ENCODE assay signal across 8 cellular contexts in the genomic region with DNA sequence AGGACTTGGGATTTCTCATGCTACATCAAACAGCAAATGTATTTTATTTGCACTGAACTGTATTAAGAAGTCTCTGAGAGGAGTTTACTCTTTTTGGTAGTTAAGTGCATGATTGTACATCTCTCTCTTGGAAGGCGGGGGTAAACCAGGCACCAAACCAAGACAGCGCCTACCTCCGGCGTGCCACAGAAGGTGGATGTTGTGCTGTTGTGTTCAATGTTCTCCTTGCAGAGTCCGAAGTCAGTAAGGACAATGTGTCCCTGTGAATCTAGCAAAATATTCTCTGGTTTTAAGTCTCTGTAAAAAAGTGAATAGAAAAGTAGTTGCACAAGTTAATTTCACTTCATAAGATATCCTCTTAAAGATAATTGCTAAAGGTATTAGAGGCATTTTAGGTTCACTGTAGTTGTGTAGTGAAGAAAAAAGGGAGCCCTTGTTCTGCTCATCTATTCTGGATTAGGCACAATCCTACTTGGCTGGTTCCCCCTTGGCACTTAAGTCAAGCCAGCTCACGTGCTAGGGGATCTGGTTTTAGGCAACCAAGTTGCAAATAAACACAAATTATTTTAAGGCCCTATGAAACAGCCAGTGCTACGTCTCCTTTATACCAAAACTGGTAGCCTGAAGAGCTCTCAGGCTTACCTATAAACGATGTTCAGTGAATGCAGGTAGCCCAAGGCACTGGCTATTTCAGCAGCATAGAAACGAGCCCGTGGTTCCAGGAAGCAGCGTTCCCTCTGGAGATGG.
A peak's percentile ranks its signal among the peaks of the same experiment; 100 is the strongest.
DNase-seq lines count a peak whose midpoint lies in the region; ATAC-seq and TF ChIP-seq lines count a peak whose summit lies in the region.

No MANE protein-coding gene starts in this region.

- H3K4me3 ChIP-seq in Caco-2 (ENCODE audit: low read depth, low read length) (no peak overlapping the region), gastrocnemius medialis (peak overlapping the region; percentile 71 to 94 (median 86)), mesendoderm (ENCODE audit: low read length) (no peak overlapping the region)

- H3K27ac Mint-ChIP-seq in Caco-2 (ENCODE audit: unreplicated experiment) (no peak overlapping the region), glutamatergic neuron (ENCODE audit: unreplicated experiment) (no peak overlapping the region)
- no peak overlapping the region for H3K27ac Mint-ChIP-seq in activated CD8-positive, alpha-beta T cell treated with anti-CD3 and anti-CD28 coated beads, Interleukin-2, amount 10 ng/mL, durations not matched to agents 7 days and 5 days

- TF ChIP-seq POLR2A in gastrocnemius medialis (IDR thresholded peaks at IDR 0.05): no peak

- no peak overlapping the region for H4K5ac ChIP-seq in mesendoderm (ENCODE audit: low read length)

- H3K27me3 ChIP-seq in Caco-2 (replicated peaks; ENCODE audit: control insufficient read depth, insufficient read depth, low read length) (no peaks in the 10 kb centered on the region), gastrocnemius medialis (no peaks in the 10 kb centered on the region), mesendoderm (ENCODE audit: insufficient read depth, low read length, poor library complexity) (no peaks in the 10 kb centered on the region)

- H3K23ac ChIP-seq in mesendoderm (ENCODE audit: low read length): no peak overlapping the region

- no peak for TF ChIP-seq CTCF in Caco-2 (IDR thresholded peaks at IDR 0.05; ENCODE audit: insufficient read depth in 1 of 2, low read depth in 1 of 2, low read length in 1 of 2, severe bottlenecking in 1 of 2, unreplicated experiment in 1 of 2)
- TF ChIP-seq CTCF in gastrocnemius medialis (IDR thresholded peaks at IDR 0.05 in 4 of 5, conservative IDR thresholded peaks at IDR 0.05 in 1 of 5): no peak
- no peak for TF ChIP-seq CTCF in glutamatergic neuron (IDR thresholded peaks at IDR 0.05; ENCODE audit: partially characterized antibody, unreplicated experiment)

- H3K9me3 ChIP-seq in Caco-2: no peaks in the 10 kb centered on the region
- no peaks in the 10 kb centered on the region for H3K9me3 ChIP-seq in gastrocnemius medialis

- CTCF ChIA-PET in Caco-2 (lab: Charles Lee): no interaction called here
- CTCF ChIA-PET in activated CD8-positive, alpha-beta T cell treated with anti-CD3 and anti-CD28 coated beads, Interleukin-2, amount 10 ng/mL, durations not matched to agents 7 days and 5 days (lab: Charles Lee): interaction anchor here (0.9 to 2.5 kb wide), 5 partner anchors 16 to 768 kb away, joined by 3 to 24 read pairs (median 4); no protein-coding TSS in a partner anchor

- no peak overlapping the region for H3K18ac ChIP-seq in mesendoderm (ENCODE audit: low read length)

- H3K4me1 ChIP-seq in Caco-2 (peaks cover 3% of the 10 kb centered on the region), gastrocnemius medialis (peaks cover 40 to 51% of the 10 kb centered on the region in 2 donors), mesendoderm (ENCODE audit: control insufficient read depth, low read depth, low read length) (no peaks in the 10 kb centered on the region)

- peaks cover 1% of the 10 kb centered on the region for H3K36me3 ChIP-seq in Caco-2 (ENCODE audit: control insufficient read depth, insufficient read depth, low read length)
- H3K36me3 ChIP-seq in gastrocnemius medialis: peaks cover 0 to 41% of the 10 kb centered on the region in 2 donors
- H3K36me3 ChIP-seq in mesendoderm (ENCODE audit: control insufficient read depth, insufficient read depth, low read length): no peaks in the 10 kb centered on the region

- BruUV-seq in Caco-2 (replicated peaks; lab: Mats Ljungman, UMichigan): no TSS peak

- no peak overlapping the region for H3K4me2 ChIP-seq in mesendoderm (ENCODE audit: low read length)

- peak overlapping the region; percentile 92 to 98 (median 96) for H3K27ac ChIP-seq in gastrocnemius medialis
- H3K27ac ChIP-seq in mesendoderm (ENCODE audit: low read depth, low read length): no peak overlapping the region

- no peak overlapping the region for H2BK5ac ChIP-seq in mesendoderm (ENCODE audit: low read length)

- H3K9me3 Mint-ChIP-seq in Caco-2 (ENCODE audit: unreplicated experiment): no peaks in the 10 kb centered on the region
- H3K9me3 Mint-ChIP-seq in activated CD8-positive, alpha-beta T cell treated with anti-CD3 and anti-CD28 coated beads, Interleukin-2, amount 10 ng/mL, durations not matched to agents 7 days and 5 days (ENCODE audit: insufficient read depth): no peaks in the 10 kb centered on the region
- peaks cover 11% of the 10 kb centered on the region for H3K9me3 Mint-ChIP-seq in glutamatergic neuron (ENCODE audit: unreplicated experiment)

- no peaks in the 10 kb centered on the region for H3K79me1 ChIP-seq in mesendoderm (ENCODE audit: low read length)

- POLR2A ChIA-PET in Caco-2 (lab: Charles Lee): interaction anchor here (0.6 kb wide), 1 partner anchor 597 kb away, joined by 3 read pairs; no protein-coding TSS in a partner anchor
- POLR2A ChIA-PET in activated CD8-positive, alpha-beta T cell treated with anti-CD3 and anti-CD28 coated beads, Interleukin-2, amount 10 ng/mL, durations not matched to agents 7 days and 5 days (lab: Charles Lee): no interaction called here

- H2AK5ac ChIP-seq in mesendoderm (ENCODE audit: low read length): no peak overlapping the region

- H4K8ac ChIP-seq in mesendoderm (ENCODE audit: low read depth, low read length): no peak overlapping the region

- no CpG with 5 or more reads among the region's 11 CpGs for WGBS in mesendoderm (ENCODE audit: extremely low coverage, insufficient coverage, low lambda C conversion rate)

- no peak overlapping the region for H3K4ac ChIP-seq in mesendoderm (ENCODE audit: low read depth, low read length)

- H3K36me3 Mint-ChIP-seq in Caco-2 (ENCODE audit: insufficient read depth, unreplicated experiment): peaks cover 92% of the 10 kb centered on the region
- H3K36me3 Mint-ChIP-seq in activated CD8-positive, alpha-beta T cell treated with anti-CD3 and anti-CD28 coated beads, Interleukin-2, amount 10 ng/mL, durations not matched to agents 7 days and 5 days (ENCODE audit: low read depth): peaks cover 60% of the 10 kb centered on the region
- no peaks in the 10 kb centered on the region for H3K36me3 Mint-ChIP-seq in glutamatergic neuron (ENCODE audit: unreplicated experiment)

- in situ Hi-C loops in gastrocnemius medialis (cut with MboI; ENCODE audit: low sequenced_read_pairs in 4 of 4): loop anchor here (5.0 to 25.0 kb wide), 6 partner anchors 470 to 715 kb away; no protein-coding TSS in a partner anchor

- no peaks in the 10 kb centered on the region for H3K79me2 ChIP-seq in mesendoderm (ENCODE audit: control insufficient read depth, insufficient read depth, low read length)

- H3K27me3 Mint-ChIP-seq in Caco-2 (ENCODE audit: insufficient read depth, unreplicated experiment) (no peaks in the 10 kb centered on the region), glutamatergic neuron (ENCODE audit: unreplicated experiment) (peaks cover 5% of the 10 kb centered on the region)
- H3K27me3 Mint-ChIP-seq in activated CD8-positive, alpha-beta T cell treated with anti-CD3 and anti-CD28 coated beads, Interleukin-2, amount 10 ng/mL, durations not matched to agents 7 days and 5 days (ENCODE audit: low read depth): no peaks in the 10 kb centered on the region

- H2BK120ac ChIP-seq in mesendoderm (ENCODE audit: low read depth, low read length): no peak overlapping the region

- intact Hi-C loops in Caco-2 (cut with micrococcal nuclease; ENCODE audit: unreplicated experiment) (loop anchor here (10.0 kb wide), 1 partner anchor 383 kb away; no protein-coding TSS in a partner anchor), gastrocnemius medialis (cut with DNase I; ENCODE audit: low total_unique reads) (loop anchor here (5.0 to 10.0 kb wide), 5 partner anchors 310 to 1357 kb away; partner anchors contain the start of genes HBS1L and RPS12)

- H3K4me1 Mint-ChIP-seq in Caco-2 (ENCODE audit: low read depth, unreplicated experiment) (no peaks in the 10 kb centered on the region), glutamatergic neuron (ENCODE audit: low read depth, unreplicated experiment) (peaks cover 5% of the 10 kb centered on the region)
- peaks cover 53% of the 10 kb centered on the region for H3K4me1 Mint-ChIP-seq in activated CD8-positive, alpha-beta T cell treated with anti-CD3 and anti-CD28 coated beads, Interleukin-2, amount 10 ng/mL, durations not matched to agents 7 days and 5 days (ENCODE audit: low read depth)

- H3K4me3 Mint-ChIP-seq in Caco-2 (ENCODE audit: unreplicated experiment): peak overlapping the region; percentile 86
- peak overlapping the region; percentile 99 for H3K4me3 Mint-ChIP-seq in activated CD8-positive, alpha-beta T cell treated with anti-CD3 and anti-CD28 coated beads, Interleukin-2, amount 10 ng/mL, durations not matched to agents 7 days and 5 days
- H3K4me3 Mint-ChIP-seq in glutamatergic neuron (ENCODE audit: unreplicated experiment): no peak overlapping the region

- H3K9ac ChIP-seq in mesendoderm (ENCODE audit: low read length): no peak overlapping the region

- H3K56ac ChIP-seq in mesendoderm (ENCODE audit: low read length): no peak overlapping the region

- no peak overlapping the region for H2BK15ac ChIP-seq in mesendoderm (replicated peaks; ENCODE audit: low read depth)

- DNase-seq in Caco-2: no peak
- no peak for DNase-seq in activated CD8-positive, alpha-beta T cell treated with anti-CD3 and anti-CD28 coated beads, Interleukin-2, amount 10 ng/mL, durations not matched to agents 7 days and 5 days
- peak; percentile 34 for DNase-seq in fibroblast of peridontal ligament (ENCODE audit: extremely low read depth)
- peak; percentile 34 to 45 for DNase-seq in gastrocnemius medialis
- no peak for DNase-seq in UCSD-AML1 (lab: John Stamatoyannopoulos, UW; ENCODE audit: unreplicated experiment)
- DNase-seq in glutamatergic neuron: no peak
- DNase-seq in mesendoderm: no peak
- no peak for DNase-seq in DMS153 (lab: John Stamatoyannopoulos, UW)

- no peak for ATAC-seq in activated CD8-positive, alpha-beta T cell treated with anti-CD3 and anti-CD28 coated beads, Interleukin-2, amount 10 ng/mL, durations not matched to agents 7 days and 5 days
- peak in 1 of 2 donors; percentile 20 for ATAC-seq in gastrocnemius medialis

Comparison
In these comparisons a context has a peak if more than half of its experiments do, and no peak if none do; other contexts are left out.
1. DNase-seq: peak in fibroblast of peridontal ligament (single experiment) and gastrocnemius medialis (2 of 2); none in Caco-2 (0 of 2), activated CD8-positive, alpha-beta T cell treated with anti-CD3 and anti-CD28 coated beads, Interleukin-2, amount 10 ng/mL, durations not matched to agents 7 days and 5 days (single experiment), UCSD-AML1 (single experiment), glutamatergic neuron (single experiment), mesendoderm (single experiment) and DMS153 (single experiment).
2. H3K4me3 ChIP-seq: peak in gastrocnemius medialis (4 of 4); none in Caco-2 (single experiment) and mesendoderm (single experiment).